Comparison of ENCODE assay signal across 1 cellular context in genomic region chr5:132180134-132180745, GRCh38.
A peak's percentile ranks its signal among the peaks of the same experiment; 100 is the strongest.
TF ChIP-seq lines count a peak whose summit lies in the region.

No MANE protein-coding gene starts in this region.

TF ChIP-seq in K562, 482 proteins besides CTCF, POLR2A, EP300 and RAD21 (continued from another document and continues in another):
- TF ChIP-seq CEBPZ (IDR thresholded peaks at IDR 0.05; ENCODE audit: borderline replicate concordance, low read depth, low read length) (no peak), AFF1 (IDR thresholded peaks at IDR 0.05; ENCODE audit: low read depth in 1 of 2, partially characterized antibody in 2 of 2) (peak in 1 of 2 experiments; percentile 35), ZNF785 (CRISPR knock-in tag; IDR thresholded peaks at IDR 0.05) (no peak), FOXJ3 (CRISPR knock-in tag; IDR thresholded peaks at IDR 0.05) (no peak), TOE1 (IDR thresholded peaks at IDR 0.05; ENCODE audit: borderline replicate concordance) (no peak), TOE1 (CRISPR knock-in tag; IDR thresholded peaks at IDR 0.05; ENCODE audit: borderline replicate concordance, low read depth) (no peak), NEUROD1 (IDR thresholded peaks at IDR 0.05; ENCODE audit: borderline replicate concordance, low read depth, low read length, partially characterized antibody) (no peak), ZNF584 (CRISPR knock-in tag; IDR thresholded peaks at IDR 0.05; ENCODE audit: low read depth) (0 out of 2 replicates have a peak, but pooled peaks have one; percentile 19), MYC (IDR thresholded peaks at IDR 0.05; ENCODE audit: low read depth, low read length) (no peak), MYC (CRISPR knock-in tag; IDR thresholded peaks at IDR 0.05; ENCODE audit: borderline replicate concordance, low read depth) (no peak), MTF1 (CRISPR knock-in tag; IDR thresholded peaks at IDR 0.05; ENCODE audit: borderline replicate concordance) (no peak), FOXK2 (conservative IDR thresholded peaks at IDR 0.05 in 1 of 2, IDR thresholded peaks at IDR 0.05 in 1 of 2; ENCODE audit: low read depth in 2 of 2) (no peak; a peak in 1 of 4 replicates), GTF3C2 (IDR thresholded peaks at IDR 0.05; ENCODE audit: borderline replicate concordance, extremely low read depth, insufficient read length) (no peak), RFX7 (CRISPR knock-in tag; IDR thresholded peaks at IDR 0.05) (no peak), HNRNPK (IDR thresholded peaks at IDR 0.05; ENCODE audit: low read depth, low read length, poor library complexity, severe bottlenecking) (no peak), ZBTB11 (CRISPR knock-in tag; IDR thresholded peaks at IDR 0.05) (peak in 1 of 3 experiments; percentile 49; a peak in 1 of 6 replicates), MCM7 (IDR thresholded peaks at IDR 0.05) (no peak), KDM2B (CRISPR knock-in tag; IDR thresholded peaks at IDR 0.05) (no peak), ZFP91 (CRISPR knock-in tag; IDR thresholded peaks at IDR 0.05) (no peak), KLF1 (tag; IDR thresholded peaks at IDR 0.05) (no peak), PRMT5 (CRISPR knock-in tag; IDR thresholded peaks at IDR 0.05) (no peak), CBFA2T3 (IDR thresholded peaks at IDR 0.05) (0 out of 2 replicates have a peak, but pooled peaks have one; percentile 6), ELK1 (CRISPR knock-in tag; IDR thresholded peaks at IDR 0.05) (no peak), TEAD1 (CRISPR knock-in tag; IDR thresholded peaks at IDR 0.05) (no peak), KDM4B (IDR thresholded peaks at IDR 0.05; ENCODE audit: borderline replicate concordance in 2 of 2, low read depth in 1 of 2) (no peak), HES1 (IDR thresholded peaks at IDR 0.05; ENCODE audit: low read depth) (no peak), ETV5 (CRISPR knock-in tag; IDR thresholded peaks at IDR 0.05; ENCODE audit: low read depth) (0 out of 2 replicates have a peak, but pooled peaks have one; percentile 32), MCM5 (IDR thresholded peaks at IDR 0.05; ENCODE audit: low read depth) (no peak), YY1 (IDR thresholded peaks at IDR 0.05; ENCODE audit: borderline replicate concordance in 1 of 3, control insufficient read depth in 1 of 3, extremely low read depth in 1 of 3, insufficient read depth in 3 of 3, insufficient read length in 1 of 3, insufficient replicate concordance in 2 of 3, low read depth in 1 of 3, low read length in 2 of 3) (peak in 1 of 3 experiments; percentile 6), MITF (IDR thresholded peaks at IDR 0.05) (no peak), E2F6 (IDR thresholded peaks at IDR 0.05; ENCODE audit: borderline replicate concordance in 1 of 2, extremely low read depth in 1 of 2, insufficient read depth in 1 of 2, insufficient read length in 1 of 2, low read depth in 1 of 2, low read length in 1 of 2, poor library complexity in 1 of 2, severe bottlenecking in 1 of 2) (no peak), ZNF717 (CRISPR knock-in tag; IDR thresholded peaks at IDR 0.05) (no peak), ZSCAN29 (IDR thresholded peaks at IDR 0.05) (no peak), ZBTB34 (CRISPR knock-in tag; IDR thresholded peaks at IDR 0.05) (no peak), NUFIP1 (IDR thresholded peaks at IDR 0.05; ENCODE audit: partially characterized antibody) (no peak), DIDO1 (tag; IDR thresholded peaks at IDR 0.05; ENCODE audit: low read depth) (no peak), TCF7L2 (IDR thresholded peaks at IDR 0.05; ENCODE audit: low read depth, low read length) (no peak)
